Comparison of ENCODE assay signal across 1 cellular context in genomic region chr6:3756516-3757010, GRCh38.
A peak's percentile ranks its signal among the peaks of the same experiment; 100 is the strongest.
TF ChIP-seq lines count a peak whose summit lies in the region.

No MANE protein-coding gene starts in this region.

TF ChIP-seq in K562, 482 proteins besides CTCF, POLR2A, EP300 and RAD21:
- TF ChIP-seq POLR2AphosphoS5 (IDR thresholded peaks at IDR 0.05; ENCODE audit: control insufficient read depth, insufficient read depth, low read depth, low read length) (no peak), LARP7 (IDR thresholded peaks at IDR 0.05) (no peak), PKNOX1 (IDR thresholded peaks at IDR 0.05) (peak; percentile 38; the same call in 1 of the 2 replicates)
TF ChIP-seq in K562: peak in this region for 1.
